Comparison of ENCODE assay signal across 8 cellular contexts in genomic region chr12:1692221-1692620, GRCh38. TPM values are rescaled to one million over a fixed set of nuclear protein-coding genes. Genes with fewer than 3 reads are reported as not detected.
DNase-seq lines count a peak whose midpoint lies in the region; ATAC-seq lines count a peak whose summit lies in the region.

No MANE protein-coding gene starts in this region.

- H3K9me3 ChIP-seq in mesenchymal stem cell (ENCODE audit: control insufficient read depth, low read length): no peaks in the 10 kb centered on the region

- peak overlapping the region in 1 of 2 experiments; percentile 90 for H3K4me3 ChIP-seq in mesenchymal stem cell (ENCODE audit: insufficient read depth in 1 of 2, low read depth in 1 of 2, low read length in 2 of 2)

- peaks cover 18% of the 10 kb centered on the region for H3K36me3 Mint-ChIP-seq in stimulated activated naive CD8-positive, alpha-beta T cell treated with anti-CD3 and anti-CD28 coated beads, Interleukin-15, Interleukin-2, amounts not matched to agents 100 ng/mL and 50 ng/mL, for 24 hours (ENCODE audit: low read depth)

- no peak overlapping the region for H3K4ac ChIP-seq in mesenchymal stem cell (ENCODE audit: low read depth in 1 of 2, low read length in 2 of 2)

- H4K91ac ChIP-seq in mesenchymal stem cell (ENCODE audit: low read length): no peak overlapping the region

- peaks cover 5% of the 10 kb centered on the region for H3K79me1 ChIP-seq in mesenchymal stem cell (replicated peaks; ENCODE audit: low read length, poor library complexity, severe bottlenecking)

- peak overlapping the region; percentile 28 for H3K4me2 ChIP-seq in mesenchymal stem cell (ENCODE audit: low read length, poor library complexity, severe bottlenecking)

- H3K18ac ChIP-seq in mesenchymal stem cell (ENCODE audit: low read depth in 1 of 2, low read length in 2 of 2): no peak overlapping the region

- no peaks in the 10 kb centered on the region for H3K4me1 ChIP-seq in mesenchymal stem cell (ENCODE audit: control insufficient read depth, insufficient read depth, low read depth, low read length)

- peaks cover 0 to 3% of the 10 kb centered on the region in 2 experiments for H3K36me3 ChIP-seq in mesenchymal stem cell (ENCODE audit: control insufficient read depth in 1 of 2, insufficient read depth in 2 of 2, low read depth in 1 of 2, low read length in 2 of 2)

- H3K9ac ChIP-seq in mesenchymal stem cell (ENCODE audit: low read length): peak overlapping the region; percentile 97

- H2BK5ac ChIP-seq in mesenchymal stem cell (ENCODE audit: low read depth, low read length, poor library complexity, severe bottlenecking): no peak overlapping the region

- H3K9me3 Mint-ChIP-seq in stimulated activated naive CD8-positive, alpha-beta T cell treated with anti-CD3 and anti-CD28 coated beads, Interleukin-15, Interleukin-2, amounts not matched to agents 100 ng/mL and 50 ng/mL, for 24 hours: no peaks in the 10 kb centered on the region

- H2BK12ac ChIP-seq in mesenchymal stem cell (ENCODE audit: low read length in 2 of 2): no peak overlapping the region

- no peak for DNase-seq in stimulated activated naive CD8-positive, alpha-beta T cell treated with anti-CD3 and anti-CD28 coated beads, Interleukin-15, Interleukin-2, amounts not matched to agents 100 U/mL and 50 U/mL, for 24 hours
- DNase-seq in mesenchymal stem cell: no peak
- no peak for DNase-seq in OCI-M2 (lab: John Stamatoyannopoulos, UW; ENCODE audit: unreplicated experiment)
- DNase-seq in NCI-H1694 (lab: John Stamatoyannopoulos, UW): no peak
- DNase-seq in RKO (ENCODE audit: low spot score): no peak
- DNase-seq in NCI-H1436 (lab: John Stamatoyannopoulos, UW): no peak

- peaks cover 75% of the 10 kb centered on the region for H3K4me1 Mint-ChIP-seq in stimulated activated naive CD8-positive, alpha-beta T cell treated with anti-CD3 and anti-CD28 coated beads, Interleukin-15, Interleukin-2, amounts not matched to agents 100 ng/mL and 50 ng/mL, for 24 hours (ENCODE audit: low read depth)

- ATAC-seq in stimulated activated naive CD8-positive, alpha-beta T cell treated with anti-CD3 and anti-CD28 coated beads, Interleukin-15, Interleukin-2, amounts not matched to agents 100 U/mL and 50 U/mL, for 24 hours: no peak

- H2BK120ac ChIP-seq in mesenchymal stem cell (ENCODE audit: low read depth, low read length): no peak overlapping the region

- WGBS in mesenchymal stem cell: no CpG with 5 or more reads among the region's 4 CpGs

- H3K23ac ChIP-seq in mesenchymal stem cell (ENCODE audit: low read length in 2 of 2): no peak overlapping the region

- H3K4me3 Mint-ChIP-seq in stimulated activated naive CD8-positive, alpha-beta T cell treated with anti-CD3 and anti-CD28 coated beads, Interleukin-15, Interleukin-2, amounts not matched to agents 100 ng/mL and 50 ng/mL, for 24 hours: peak overlapping the region; percentile 93

- H3K14ac ChIP-seq in mesenchymal stem cell (ENCODE audit: low read length in 2 of 2): no peak overlapping the region

- no peaks in the 10 kb centered on the region for H3K27me3 Mint-ChIP-seq in stimulated activated naive CD8-positive, alpha-beta T cell treated with anti-CD3 and anti-CD28 coated beads, Interleukin-15, Interleukin-2, amounts not matched to agents 100 ng/mL and 50 ng/mL, for 24 hours

- no peak overlapping the region for H2BK15ac ChIP-seq in mesenchymal stem cell (ENCODE audit: low read depth, poor library complexity, severe bottlenecking)

- H2AK5ac ChIP-seq in mesenchymal stem cell (ENCODE audit: low read length, severe bottlenecking): no peak overlapping the region

- peak overlapping the region; percentile 59 for H3K27ac ChIP-seq in angular gyrus (ENCODE audit: low read depth, low read length)
- H3K27ac ChIP-seq in mesenchymal stem cell (ENCODE audit: low read length, poor library complexity, severe bottlenecking): no peak overlapping the region

- H4K8ac ChIP-seq in mesenchymal stem cell (ENCODE audit: low read length): no peak overlapping the region

- H3K27me3 ChIP-seq in mesenchymal stem cell (ENCODE audit: control insufficient read depth in 1 of 2, insufficient read depth in 1 of 2, low read length in 2 of 2): no peaks in the 10 kb centered on the region

- no peak overlapping the region for H2AFZ ChIP-seq in mesenchymal stem cell (ENCODE audit: low read depth, low read length)

- H3K27ac Mint-ChIP-seq in stimulated activated naive CD8-positive, alpha-beta T cell treated with anti-CD3 and anti-CD28 coated beads, Interleukin-15, Interleukin-2, amounts not matched to agents 100 ng/mL and 50 ng/mL, for 24 hours: peak overlapping the region; percentile 91

RNA-seq across cellular contexts. Expression of gene ADIPOR2, which starts 1.4 kb away (rescaled TPM):
- 34.4 TPM for polyA plus RNA-seq in mesenchymal stem cell (2013, experiment 1 of 2)
- polyA plus RNA-seq in mesenchymal stem cell (2013, experiment 2 of 2): 34.5 TPM
